1 cellular context compared by ENCODE assay signal in the genomic region with DNA sequence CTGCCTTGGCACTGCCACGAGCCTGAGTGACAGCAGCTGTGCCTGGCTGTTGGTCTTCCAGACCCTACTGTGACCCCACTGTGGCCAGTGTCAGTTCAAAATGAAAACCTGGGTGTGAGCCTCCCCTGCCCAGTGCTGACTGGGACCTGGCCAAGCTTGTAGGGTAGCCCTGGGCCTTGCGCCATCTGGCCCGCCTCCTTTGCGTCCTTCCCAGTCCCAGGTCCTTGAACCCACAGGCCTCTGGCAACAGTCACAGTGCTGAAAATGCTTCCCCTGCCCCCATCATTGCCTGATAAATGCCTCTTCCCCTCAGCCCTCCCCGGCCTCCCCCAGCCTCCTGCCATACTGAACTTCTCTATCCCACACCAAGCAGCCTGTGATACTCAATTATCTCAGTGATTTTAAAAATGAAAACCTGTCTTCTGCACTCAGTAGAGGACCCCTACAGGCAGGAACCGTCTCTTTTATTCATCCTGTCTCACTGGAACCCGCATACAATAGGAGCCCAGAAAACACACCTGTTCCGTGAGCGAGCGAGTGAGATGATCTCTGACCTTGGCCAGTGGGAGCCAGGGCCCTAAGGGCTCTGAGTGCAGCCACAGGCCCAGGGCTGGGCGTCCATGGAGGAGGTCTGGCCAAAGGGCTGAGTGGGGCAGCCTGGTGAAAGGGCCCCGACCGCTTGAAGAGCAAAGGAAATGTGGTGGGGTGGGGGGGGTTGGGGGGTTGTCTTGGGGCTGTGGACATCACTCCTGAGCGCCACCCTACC.
A peak's percentile ranks its signal among the peaks of the same experiment; 100 is the strongest.
TF ChIP-seq lines count a peak whose summit lies in the region.

No MANE protein-coding gene starts in this region.

TF ChIP-seq in HepG2, 621 proteins besides CTCF, POLR2A, EP300 and RAD21 (continued from another document):
- TF ChIP-seq ZNF547 (CRISPR knock-in tag; IDR thresholded peaks at IDR 0.05) (no peak), SP5 (CRISPR knock-in tag; IDR thresholded peaks at IDR 0.05; ENCODE audit: borderline replicate concordance, low read depth) (peak; percentile 44), ZNF382 (CRISPR knock-in tag; IDR thresholded peaks at IDR 0.05; ENCODE audit: borderline replicate concordance) (no peak), GPBP1L1 (CRISPR knock-in tag; IDR thresholded peaks at IDR 0.05) (no peak), SMARCC2 (IDR thresholded peaks at IDR 0.05) (no peak), CEBPB (IDR thresholded peaks at IDR 0.05; ENCODE audit: borderline replicate concordance, low read depth, low read length) (peak; percentile 36; the same call in 1 of the 2 replicates), ZNF10 (CRISPR knock-in tag; IDR thresholded peaks at IDR 0.05; ENCODE audit: borderline replicate concordance, low read depth) (no peak), NKX3-1 (CRISPR knock-in tag; IDR thresholded peaks at IDR 0.05) (no peak), HNRNPL (IDR thresholded peaks at IDR 0.05; ENCODE audit: low read depth, low read length) (0 out of 2 replicates have a peak, but pooled peaks have one; percentile 44), ZNF281 (CRISPR knock-in tag; IDR thresholded peaks at IDR 0.05; ENCODE audit: borderline replicate concordance) (0 out of 2 replicates have a peak, but pooled peaks have one; percentile 30), TEAD3 (CRISPR knock-in tag; optimal IDR thresholded peaks at IDR 0.05; ENCODE audit: borderline replicate concordance) (peak; percentile 18)
- TF ChIP-seq, protein P1, sequence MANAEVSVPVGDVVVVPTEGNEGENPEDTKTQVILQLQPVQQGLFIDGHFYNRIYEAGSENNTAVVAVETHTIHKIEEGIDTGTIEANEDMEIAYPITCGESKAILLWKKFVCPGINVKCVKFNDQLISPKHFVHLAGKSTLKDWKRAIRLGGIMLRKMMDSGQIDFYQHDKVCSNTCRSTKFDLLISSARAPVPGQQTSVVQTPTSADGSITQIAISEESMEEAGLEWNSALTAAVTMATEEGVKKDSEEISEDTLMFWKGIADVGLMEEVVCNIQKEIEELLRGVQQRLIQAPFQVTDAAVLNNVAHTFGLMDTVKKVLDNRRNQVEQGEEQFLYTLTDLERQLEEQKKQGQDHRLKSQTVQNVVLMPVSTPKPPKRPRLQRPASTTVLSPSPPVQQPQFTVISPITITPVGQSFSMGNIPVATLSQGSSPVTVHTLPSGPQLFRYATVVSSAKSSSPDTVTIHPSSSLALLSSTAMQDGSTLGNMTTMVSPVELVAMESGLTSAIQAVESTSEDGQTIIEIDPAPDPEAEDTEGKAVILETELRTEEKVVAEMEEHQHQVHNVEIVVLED (CRISPR knock-in tag; IDR thresholded peaks at IDR 0.05; ENCODE audit: borderline replicate concordance) = no peak
TF ChIP-seq in HepG2: peak in this region for 8.
